ENCODE assay signal across 21 cellular contexts in the genomic region with DNA sequence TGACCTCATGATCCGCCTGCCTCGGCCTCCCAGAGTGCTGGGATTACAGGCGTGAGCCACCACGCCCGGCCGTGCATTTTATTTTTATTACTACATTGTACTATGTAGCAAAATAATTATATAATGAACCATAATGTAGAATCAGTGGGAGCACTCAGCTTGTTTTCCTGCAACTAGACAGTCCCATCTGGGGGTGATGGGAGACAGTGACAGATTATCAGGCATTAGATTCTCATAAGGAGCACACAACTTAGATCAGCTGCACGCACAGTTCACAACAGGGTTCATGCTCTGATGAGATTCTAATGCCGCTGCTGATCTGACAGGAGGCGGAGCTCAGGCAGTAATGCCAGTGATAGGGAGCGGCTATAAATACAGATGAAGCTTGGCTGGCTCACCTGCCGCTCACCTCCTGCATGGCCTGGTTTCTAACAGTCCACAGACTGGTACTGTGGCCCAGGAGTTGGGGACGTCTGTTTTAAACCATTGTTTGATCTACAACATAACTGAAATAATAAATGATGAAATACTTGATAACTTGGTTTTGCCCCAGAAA.
"Had no signal": no experiment of that assay in that cellular context is flagged by ENCODE, and none has a peak within 500 bp of the region (broad histone marks: within the 10 kb centered on the region; RNA-seq: fewer than 3 reads in every experiment).

No MANE protein-coding gene starts in this region.

- H3K4me3 ChIP-seq: adrenal gland, coronary artery, esophagus squamous epithelium, gastrocnemius medialis, spleen, thoracic aorta, upper lobe of left lung had no signal

- H3K27me3 ChIP-seq: adrenal gland, esophagus squamous epithelium, gastrocnemius medialis, spleen, upper lobe of left lung had no signal

- H3K27ac ChIP-seq: adrenal gland, coronary artery, esophagus squamous epithelium, gastrocnemius medialis, spleen, upper lobe of left lung had no signal

- H3K4me1 ChIP-seq: esophagus squamous epithelium, spleen, upper lobe of left lung had no signal

- FAIRE-seq: astrocyte had no signal

- H3K36me3 ChIP-seq: adrenal gland, esophagus squamous epithelium, gastrocnemius medialis, thoracic aorta, upper lobe of left lung had no signal

- DNase-seq: activated CD4-positive, alpha-beta T cell treated with anti-CD3 and anti-CD28 coated beads for 4 hours; activated CD4-positive, alpha-beta T cell treated with anti-CD3 and anti-CD28 coated beads, Interleukin-2, amount 50 U/mL, for 48 hours; activated CD4-positive, CD25-positive, alpha-beta regulatory T cell; activated CD8-positive, alpha-beta memory T cell treated with anti-CD3 and anti-CD28 coated beads, Interleukin-2, amount 50 U/mL, for 48 hours; activated naive CD4-positive, alpha-beta T cell; activated T-cell treated with anti-CD3 and anti-CD28 coated beads, Interleukin-2, amount 50 U/mL, for 4 hours; adrenal gland; endodermal cell; esophagus squamous epithelium; gastrocnemius medialis; islet precursor cell; midbrain; natural killer cell; spleen; stimulated activated CD4-positive, alpha-beta T cell treated with anti-CD3 and anti-CD28 coated beads, Interleukin-4, amount 100 ng/mL, for 1 hour; stimulated activated naive CD4-positive, alpha-beta T cell; T-helper 9 cell; upper lobe of left lung had no signal

- H3K9me3 ChIP-seq: adrenal gland, esophagus squamous epithelium, gastrocnemius medialis, spleen, thoracic aorta, upper lobe of left lung had no signal
